8 cellular contexts compared by ENCODE assay signal in the genomic region with DNA sequence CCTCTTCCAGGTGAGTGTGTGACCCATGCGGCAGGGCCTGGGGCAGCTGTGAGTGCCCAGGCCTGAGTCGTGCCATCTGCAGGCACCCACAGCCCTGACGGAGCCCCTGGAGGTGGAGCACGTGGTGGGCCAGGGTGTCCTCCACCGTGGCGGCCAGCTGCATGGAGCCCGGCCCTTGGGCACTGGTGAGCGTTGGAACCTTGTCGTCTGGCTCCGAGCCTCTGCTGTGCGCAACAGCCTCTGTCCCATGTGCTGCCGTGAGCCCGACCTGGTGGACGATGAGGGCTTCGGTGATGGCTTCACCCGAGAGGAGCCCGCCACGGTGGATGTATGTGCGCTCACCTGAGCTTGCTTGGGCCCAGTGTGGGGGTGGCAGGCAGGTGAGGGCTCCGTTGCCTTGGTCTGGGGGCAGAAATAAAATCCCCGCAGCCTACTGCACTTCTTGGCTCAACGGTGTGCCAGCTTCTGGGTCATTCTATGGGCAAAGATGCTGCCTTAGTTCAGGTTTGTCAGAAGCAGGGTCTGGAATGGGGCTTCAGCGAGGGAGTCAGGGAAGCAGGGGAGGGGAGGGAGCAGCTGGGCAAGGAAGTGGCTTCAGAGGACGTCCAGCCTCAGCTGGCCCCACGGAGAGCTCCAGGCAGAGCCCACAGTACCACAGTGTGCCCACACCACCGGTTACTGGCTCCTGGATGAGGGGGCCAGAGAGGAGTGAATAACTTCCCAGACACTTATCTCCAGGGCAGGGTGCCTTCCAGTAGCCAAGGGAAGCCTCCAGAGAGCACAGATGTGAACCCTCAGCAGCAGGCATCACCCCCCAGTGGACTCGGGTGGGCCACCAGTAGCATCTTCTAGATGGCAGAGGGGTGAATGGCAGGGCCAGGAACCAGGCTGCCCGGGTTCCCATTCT. TPM values are rescaled to one million over a fixed set of nuclear protein-coding genes. Genes with fewer than 3 reads are reported as not detected.
DNase-seq lines count a peak whose midpoint lies in the region; ATAC-seq and TF ChIP-seq lines count a peak whose summit lies in the region.
"Had no signal": no experiment of that assay in that cellular context is flagged by ENCODE, and none has a peak within 500 bp of the region (broad histone marks: within the 10 kb centered on the region; RNA-seq: fewer than 3 reads in every experiment).

No MANE protein-coding gene starts in this region.

- no peak for TF ChIP-seq CTCF in HEK293 (tag by site-specific recombination; IDR thresholded peaks at IDR 0.05)

- CTCF ChIA-PET in HEK293 (lab: Yijun Ruan, JAX), result interaction anchor here (0.7 kb wide), 1 partner anchor 263 kb away, joined by 3 read pairs; no protein-coding TSS in a partner anchor
- CTCF ChIA-PET in activated CD4-positive, alpha-beta memory T cell treated with anti-CD3 and anti-CD28 coated beads, Interleukin-2, amount 10 ng/mL, durations not matched to agents 7 days and 5 days (lab: Charles Lee), result interaction anchor here (0.7 kb wide), 1 partner anchor 174 kb away, joined by 3 read pairs; no protein-coding TSS in a partner anchor

- H3K9me3 Mint-ChIP-seq in activated CD4-positive, alpha-beta memory T cell treated with anti-CD3 and anti-CD28 coated beads, Interleukin-2, amount 10 ng/mL, durations not matched to agents 7 days and 5 days, result no peaks in the 10 kb centered on the region

- H3K4me1 Mint-ChIP-seq in activated CD4-positive, alpha-beta memory T cell treated with anti-CD3 and anti-CD28 coated beads, Interleukin-2, amount 10 ng/mL, durations not matched to agents 7 days and 5 days, result peaks cover 66% of the 10 kb centered on the region

- H3K4me1 ChIP-seq in HEK293 (ENCODE audit: control insufficient read depth, insufficient read depth, low read length) (peaks cover 15% of the 10 kb centered on the region), right cardiac atrium (ENCODE audit: control insufficient read depth, insufficient read depth, low read length) (peaks cover 6% of the 10 kb centered on the region), skeletal muscle tissue (ENCODE audit: control insufficient read depth in 3 of 3, insufficient read depth in 3 of 3, low read length in 3 of 3) (peaks cover 73 to 86% (median 74%) of the 10 kb centered on the region in 3 donors)

- DNase-seq in activated CD4-positive, alpha-beta memory T cell treated with anti-CD3 and anti-CD28 coated beads, Interleukin-2, amount 10 ng/mL, durations not matched to agents 7 days and 5 days, result no peak
- DNase-seq in right cardiac atrium (peak in 2 of 3 donors; percentile 49 to 57), amygdala (lab: John Stamatoyannopoulos, UW) (no peak), NCI-H510A treated with DMSO at 0.1 percent for 48 hours (lab: John Stamatoyannopoulos, UW) (no peak)
- no peak for DNase-seq in stimulated activated CD4-positive, alpha-beta T cell treated with anti-CD3 and anti-CD28 coated beads, Interleukin-1b, Interleukin-23, amount 100 ng/mL, for 48 hours
- DNase-seq: T-helper 9 cell had no signal

- H3K4me3 ChIP-seq in HEK293 (ENCODE audit: low read depth, low read length), result peak overlapping the region; percentile 53
- H3K4me3 ChIP-seq in right cardiac atrium (ENCODE audit: low read length), result no peak overlapping the region
- peak overlapping the region; percentile 92 to 95 (median 92) for H3K4me3 ChIP-seq in skeletal muscle tissue (ENCODE audit: low read length in 3 of 3)

- WGBS in right cardiac atrium, result 70% methylated on average over 28 of the region's 28 CpGs

- no peaks in the 10 kb centered on the region for H3K9me3 ChIP-seq in HEK293 (ENCODE audit: control insufficient read depth, insufficient read depth, low read depth, low read length)
- no peaks in the 10 kb centered on the region for H3K9me3 ChIP-seq in right cardiac atrium (ENCODE audit: control insufficient read depth, low read length)
- H3K9me3 ChIP-seq in skeletal muscle tissue (ENCODE audit: control insufficient read depth in 3 of 3, low read length in 3 of 3), result no peaks in the 10 kb centered on the region

- H3K27me3 ChIP-seq in right cardiac atrium (ENCODE audit: control insufficient read depth, insufficient read depth) (no peaks in the 10 kb centered on the region), skeletal muscle tissue (ENCODE audit: control insufficient read depth in 3 of 3, insufficient read depth in 3 of 3, low read length in 3 of 3) (no peaks in the 10 kb centered on the region)

- peak overlapping the region; percentile 86 for H3K4me3 Mint-ChIP-seq in activated CD4-positive, alpha-beta memory T cell treated with anti-CD3 and anti-CD28 coated beads, Interleukin-2, amount 10 ng/mL, durations not matched to agents 7 days and 5 days

- H3K27ac ChIP-seq in HEK293 (ENCODE audit: extremely low read depth, low read depth, low read length) (peak overlapping the region; percentile 87; the same call in 1 of the 2 replicates), right cardiac atrium (ENCODE audit: low read length) (no peak overlapping the region), skeletal muscle tissue (ENCODE audit: low read depth, low read length) (no peak overlapping the region)

- H3K27ac Mint-ChIP-seq in activated CD4-positive, alpha-beta memory T cell treated with anti-CD3 and anti-CD28 coated beads, Interleukin-2, amount 10 ng/mL, durations not matched to agents 7 days and 5 days, result peak overlapping the region; percentile 78

- H3K36me3 Mint-ChIP-seq in activated CD4-positive, alpha-beta memory T cell treated with anti-CD3 and anti-CD28 coated beads, Interleukin-2, amount 10 ng/mL, durations not matched to agents 7 days and 5 days (ENCODE audit: low read depth), result peaks cover 30% of the 10 kb centered on the region

- peak overlapping the region; percentile 83 to 94 (median 94) for H3K9ac ChIP-seq in skeletal muscle tissue (ENCODE audit: low read depth in 1 of 3, low read length in 3 of 3)

- no peaks in the 10 kb centered on the region for H3K27me3 Mint-ChIP-seq in activated CD4-positive, alpha-beta memory T cell treated with anti-CD3 and anti-CD28 coated beads, Interleukin-2, amount 10 ng/mL, durations not matched to agents 7 days and 5 days

- POLR2A ChIA-PET in HEK293 (lab: Yijun Ruan, JAX), result interaction anchor here (0.5 to 1.4 kb wide), 5 partner anchors 10 to 254 kb away, joined by 3 to 10 read pairs (median 5); a partner anchor contains a TSS
- POLR2A ChIA-PET in activated CD4-positive, alpha-beta memory T cell treated with anti-CD3 and anti-CD28 coated beads, Interleukin-2, amount 10 ng/mL, durations not matched to agents 7 days and 5 days (lab: Charles Lee), result interaction anchor here (1.0 to 5.8 kb wide), 6 partner anchors 13 to 259 kb away, joined by 3 to 39 read pairs (median 4); a partner anchor contains a TSS

- ATAC-seq in right cardiac atrium, result no peak

- intact Hi-C loops in right cardiac atrium (cut with DNase I), result loop anchor here in 1 of 4 donors (5.0 kb wide), 1 partner anchor 253 kb away; a partner anchor contains a TSS

- peaks cover 0 to 48% of the 10 kb centered on the region in 2 experiments; a peak in 2 of 3 replicates for H3K36me3 ChIP-seq in HEK293 (ENCODE audit: control insufficient read depth in 2 of 2, insufficient read depth in 1 of 2, low read length in 2 of 2)
- H3K36me3 ChIP-seq in skeletal muscle tissue (ENCODE audit: control insufficient read depth in 3 of 3, insufficient read depth in 3 of 3, low read length in 3 of 3), result peaks cover 15 to 26% (median 21%) of the 10 kb centered on the region in 3 donors

TF ChIP-seq in HEK293, 187 proteins besides CTCF, POLR2A, EP300 and RAD21:
- TF ChIP-seq ZNF221 (tag by site-specific recombination; IDR thresholded peaks at IDR 0.05; ENCODE audit: borderline replicate concordance) (no peak), ZNF600 (tag by site-specific recombination; IDR thresholded peaks at IDR 0.05) (peak; percentile 79)

RNA-seq across cellular contexts. Expression of a gene that starts 1.2 kb away (rescaled TPM):
- total RNA-seq in activated CD4-positive, alpha-beta memory T cell treated with anti-CD3 and anti-CD28 coated beads, Interleukin-2, amount 10 ng/mL, durations not matched to agents 7 days and 5 days, result 100 to 1,000 TPM; 166 to 175 TPM
- total RNA-seq in right cardiac atrium, result 100 to 1,000 TPM; 158 to 185 (median 168) TPM
- 299 TPM for polyA plus RNA-seq in right cardiac atrium
- 93.4 TPM for total RNA-seq in skeletal muscle tissue

RNA-seq across cellular contexts. Expression of a gene that starts 4.2 kb away (rescaled TPM):
- total RNA-seq in activated CD4-positive, alpha-beta memory T cell treated with anti-CD3 and anti-CD28 coated beads, Interleukin-2, amount 10 ng/mL, durations not matched to agents 7 days and 5 days, result 10 to 100 TPM; 24.7 to 25.4 TPM
- total RNA-seq in right cardiac atrium (10 to 100 TPM in 3 of 4 donors, 1 to 10 TPM in 1; 9.6 to 17.8 (median 14.7) TPM), skeletal muscle tissue (4.2 TPM)
- 14.6 TPM for polyA plus RNA-seq in right cardiac atrium

RNA-seq across cellular contexts. Expression of a gene that starts 13.0 kb away (rescaled TPM):
- 1 to 10 TPM; 3.2 to 3.3 TPM for total RNA-seq in activated CD4-positive, alpha-beta memory T cell treated with anti-CD3 and anti-CD28 coated beads, Interleukin-2, amount 10 ng/mL, durations not matched to agents 7 days and 5 days
- 1 to 10 TPM; 6.0 to 7.0 (median 6.7) TPM for total RNA-seq in right cardiac atrium
- 5.2 TPM for polyA plus RNA-seq in right cardiac atrium
- total RNA-seq in skeletal muscle tissue, result 2.6 TPM

Comparison
In these comparisons a context has a peak if more than half of its experiments do, and no peak if none do; other contexts are left out.
1. DNase-seq: peak in right cardiac atrium (2 of 3); none in activated CD4-positive, alpha-beta memory T cell treated with anti-CD3 and anti-CD28 coated beads, Interleukin-2, amount 10 ng/mL, durations not matched to agents 7 days and 5 days (single experiment), stimulated activated CD4-positive, alpha-beta T cell treated with anti-CD3 and anti-CD28 coated beads, Interleukin-1b, Interleukin-23, amount 100 ng/mL, for 48 hours (single experiment), amygdala (0 of 56) and NCI-H510A treated with DMSO at 0.1 percent for 48 hours (single experiment).